8 cellular contexts compared by ENCODE assay signal in the genomic region with DNA sequence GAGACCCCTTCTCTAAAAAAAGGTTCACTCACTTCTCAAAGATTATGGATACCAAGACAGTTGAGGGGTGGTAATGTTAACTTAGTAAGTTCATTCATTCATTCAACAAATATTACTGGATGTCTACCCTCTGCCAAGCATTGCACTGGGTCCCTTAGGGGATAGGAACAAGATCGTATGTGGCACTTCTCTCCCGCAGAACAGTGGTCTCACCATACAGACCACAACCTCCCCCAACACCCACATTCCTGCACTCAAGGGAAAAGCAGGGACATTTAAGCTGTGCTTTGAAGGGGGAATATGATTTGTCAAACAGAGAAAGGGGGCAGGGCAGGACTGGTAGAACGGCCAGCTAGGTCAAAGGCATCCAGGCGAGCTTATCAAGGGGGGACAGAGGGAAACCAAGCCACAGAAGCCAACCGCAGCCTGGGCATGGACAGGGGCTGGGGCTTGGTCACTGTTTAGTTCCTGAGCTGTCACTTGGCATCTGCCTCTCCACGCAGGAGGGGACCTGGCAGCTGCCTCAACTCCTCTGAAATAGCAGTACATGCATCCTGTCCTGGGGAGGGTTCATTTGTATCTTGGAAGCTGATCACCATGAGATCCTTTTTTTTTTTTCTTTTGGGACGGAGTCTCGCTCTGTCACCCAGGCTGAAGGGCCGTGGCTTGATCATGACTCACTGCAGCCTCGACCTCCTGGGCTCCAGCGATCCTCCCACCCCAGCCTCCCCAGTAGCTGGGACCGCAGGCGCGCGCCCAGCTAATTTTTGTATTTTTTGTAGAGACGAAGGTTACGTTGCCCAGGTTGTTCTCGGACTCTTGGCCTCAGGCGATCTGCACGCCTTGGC. TPM values are rescaled to one million over a fixed set of nuclear protein-coding genes. Genes with fewer than 3 reads are reported as not detected.
DNase-seq lines count a peak whose midpoint lies in the region; ATAC-seq and TF ChIP-seq lines count a peak whose summit lies in the region.

No MANE protein-coding gene starts in this region.

- peaks cover 9% of the 10 kb centered on the region for H3K27me3 Mint-ChIP-seq in CD8-positive, alpha-beta T cell (ENCODE audit: low read depth)
- peaks cover 11% of the 10 kb centered on the region for H3K27me3 Mint-ChIP-seq in nephron (ENCODE audit: low read depth)

- H3K4me1 Mint-ChIP-seq in CD8-positive, alpha-beta T cell (ENCODE audit: low read depth), result peaks cover 22% of the 10 kb centered on the region
- H3K4me1 Mint-ChIP-seq in nephron, result peaks cover 31% of the 10 kb centered on the region

- POLR2A ChIA-PET in CD8-positive, alpha-beta T cell (lab: Charles Lee), result interaction anchor here (0.9 to 1.4 kb wide), 4 partner anchors 16 to 34 kb away, joined by 3 to 4 read pairs (median 4); a partner anchor contains a TSS

- H3K36me3 Mint-ChIP-seq in CD8-positive, alpha-beta T cell, result no peaks in the 10 kb centered on the region
- no peaks in the 10 kb centered on the region for H3K36me3 Mint-ChIP-seq in nephron (ENCODE audit: low read depth)

- no peaks in the 10 kb centered on the region for H3K9me3 ChIP-seq in CD8-positive, alpha-beta T cell (ENCODE audit: low read length)

- no peaks in the 10 kb centered on the region for H3K9me3 Mint-ChIP-seq in CD8-positive, alpha-beta T cell
- no peaks in the 10 kb centered on the region for H3K9me3 Mint-ChIP-seq in nephron

- no peak for TF ChIP-seq CTCF in CD8-positive, alpha-beta T cell (IDR thresholded peaks at IDR 0.05)
- TF ChIP-seq CTCF in nephron (IDR thresholded peaks at IDR 0.05; ENCODE audit: unreplicated experiment in 3 of 3), result no peak

- H3K27ac ChIP-seq in CD8-positive, alpha-beta T cell (ENCODE audit: low read depth, low read length), result no peak overlapping the region

- no peaks in the 10 kb centered on the region for H3K27me3 ChIP-seq in CD8-positive, alpha-beta T cell (ENCODE audit: insufficient read depth, low read length)

- intact Hi-C loops in CD8-positive, alpha-beta T cell (cut with DNase I, micrococcal nuclease), result no loop called here

- H3K27ac Mint-ChIP-seq in CD8-positive, alpha-beta T cell, result no peak overlapping the region
- peak overlapping the region; percentile 66 to 93 (median 90) for H3K27ac Mint-ChIP-seq in nephron

- CTCF ChIA-PET in CD8-positive, alpha-beta T cell (lab: Charles Lee), result interaction anchor here (0.9 to 2.5 kb wide), 2 partner anchors 19 to 82 kb away, joined by 3 to 17 read pairs; no protein-coding TSS in a partner anchor

- peaks cover 22% of the 10 kb centered on the region for H3K4me1 ChIP-seq in CD8-positive, alpha-beta T cell (ENCODE audit: insufficient read depth, low read length)

- H3K4me3 Mint-ChIP-seq in CD8-positive, alpha-beta T cell, result peak overlapping the region; percentile 89
- H3K4me3 Mint-ChIP-seq in nephron, result peak overlapping the region; percentile 86 to 97 (median 97)

- ATAC-seq in CD8-positive, alpha-beta T cell, result no peak
- ATAC-seq in GM21526 (IDR thresholded peaks at IDR 0.05; ENCODE audit: low FRiP score, unreplicated experiment), result no peak

- no peak for DNase-seq in CD8-positive, alpha-beta T cell
- DNase-seq in M059J (ENCODE audit: low read depth) (peak; percentile 79), cerebellum (ENCODE audit: low spot score) (peak; percentile 45), Kasumi-1 (lab: John Stamatoyannopoulos, UW) (no peak), NCI-H526 (lab: John Stamatoyannopoulos, UW) (no peak), NCI-H2227 (lab: John Stamatoyannopoulos, UW; ENCODE audit: unreplicated experiment) (no peak)

- no peaks in the 10 kb centered on the region for H3K36me3 ChIP-seq in CD8-positive, alpha-beta T cell (ENCODE audit: insufficient read depth, low read length)

- peak overlapping the region; percentile 75 for H3K4me3 ChIP-seq in CD8-positive, alpha-beta T cell (ENCODE audit: low read depth, low read length)

RNA-seq across cellular contexts. Expression of a gene that starts 0.9 kb away (rescaled TPM):
- total RNA-seq in CD8-positive, alpha-beta T cell, result 1 to 10 TPM; 2.1 to 2.7 TPM
- 11.5 and 18.8 TPM in 2 replicates for total RNA-seq in M059J (2014; rRNA removed; shearing (Covaris generic))
- 118 TPM for total RNA-seq in cerebellum

RNA-seq across cellular contexts. Expression of a gene that starts 34.1 kb away (rescaled TPM):
- 10 to 100 TPM in 1 of 2 experiments, 1 to 10 TPM in 1; 8.8 to 10.7 TPM for total RNA-seq in CD8-positive, alpha-beta T cell
- 72.9 and 105 TPM in 2 replicates for total RNA-seq in M059J (2014; rRNA removed; shearing (Covaris generic))
- 22.1 TPM for total RNA-seq in cerebellum

Comparison
In these comparisons a context has a peak if more than half of its experiments do, and no peak if none do; other contexts are left out.
1. DNase-seq: peak in M059J (single experiment) and cerebellum (single experiment); none in CD8-positive, alpha-beta T cell (0 of 7), Kasumi-1 (0 of 2), NCI-H526 (0 of 2) and NCI-H2227 (single experiment).